In genomic region chr10:83469719-83470336, GRCh38 we compare ENCODE assay signal across 20 cellular contexts.
"Had no signal": no experiment of that assay in that cellular context is flagged by ENCODE, and none has a peak within 500 bp of the region (broad histone marks: within the 10 kb centered on the region; RNA-seq: fewer than 3 reads in every experiment).

No MANE protein-coding gene starts in this region.

- H3K4me1 ChIP-seq: colonic mucosa, left lung, testis, uterus had no signal

- DNase-seq: activated CD4-positive, alpha-beta T cell treated with anti-CD3 and anti-CD28 coated beads for 1 hour; activated CD4-positive, alpha-beta T cell treated with anti-CD3 and anti-CD28 coated beads, Interleukin-2, amount 50 U/mL, for 1 hour; activated CD8-positive, alpha-beta T cell treated with anti-CD3 and anti-CD28 coated beads, Interleukin-2, amount 10 ng/mL, durations not matched to agents 7 days and 5 days; activated gamma-delta T cell treated with Interleukin-2 at 50 U/mL for 16 hours; colonic mucosa; dorsolateral prefrontal cortex; effector memory CD8-positive, alpha-beta T cell; foreskin melanocyte; immature natural killer cell; left lung; midbrain; natural killer cell; retina; stimulated activated CD4-positive, alpha-beta T cell treated with anti-CD3 and anti-CD28 coated beads, Interleukin-2, amount 100 ng/mL, for 48 hours; stimulated activated CD8-positive, alpha-beta memory T cell treated with anti-CD3 and anti-CD28 coated beads, Interleukin-4, amount 100 ng/mL, for 48 hours; stimulated activated naive B cell treated with anti-CD40 and anti-IgM and Interleukin-4, amounts not matched to agents 10 μg/mL and 1 μg/mL and 100 μg/mL, for 72 hours; testis; trophoblast cell; uterus; WERI-Rb-1 had no signal

- H3K27me3 ChIP-seq: colonic mucosa, left lung, testis, uterus had no signal

- H3K36me3 ChIP-seq: colonic mucosa, left lung, uterus, WERI-Rb-1 had no signal

- H3K9me3 ChIP-seq: colonic mucosa, testis, uterus had no signal

- H3K4me3 ChIP-seq: colonic mucosa, dorsolateral prefrontal cortex, left lung, testis, uterus had no signal

- H3K27ac ChIP-seq: colonic mucosa, dorsolateral prefrontal cortex, left lung, testis, uterus, WERI-Rb-1 had no signal
